Comparison of ENCODE assay signal across 10 cellular contexts in the genomic region with DNA sequence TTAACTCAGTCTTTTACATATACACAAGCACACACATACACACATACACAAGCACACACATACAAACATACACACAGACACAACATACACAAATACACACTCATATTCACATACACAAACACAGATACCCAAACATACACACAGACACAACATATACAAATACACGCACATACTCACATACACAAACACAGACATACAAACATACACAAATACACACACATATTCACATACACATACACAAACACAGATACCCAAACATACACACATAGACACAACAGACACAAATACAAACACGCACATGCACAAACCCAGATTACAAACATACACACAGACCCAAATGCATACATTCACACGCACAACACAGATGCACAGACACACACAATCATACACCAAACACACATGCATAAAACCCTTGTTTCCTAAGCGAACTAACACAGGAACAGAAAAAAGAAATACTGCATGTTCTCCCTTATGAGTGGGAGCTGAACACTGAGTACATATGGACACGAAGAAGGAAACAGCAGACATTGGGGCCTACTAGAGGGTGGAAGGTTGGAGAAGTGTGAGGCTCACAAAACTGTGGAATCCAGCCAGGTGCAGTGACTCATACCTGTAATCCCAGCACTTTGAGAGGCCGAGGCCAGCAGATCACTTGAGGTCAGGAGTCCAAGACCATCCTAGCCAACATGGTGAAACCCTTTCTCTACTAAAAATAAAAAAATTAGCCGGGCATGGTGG. TPM values are rescaled to one million over a fixed set of nuclear protein-coding genes. Genes with fewer than 3 reads are reported as not detected.
A peak's percentile ranks its signal among the peaks of the same experiment; 100 is the strongest.
DNase-seq lines count a peak whose midpoint lies in the region; ATAC-seq and TF ChIP-seq lines count a peak whose summit lies in the region.
"Had no signal": no experiment of that assay in that cellular context is flagged by ENCODE, and none has a peak within 500 bp of the region (broad histone marks: within the 10 kb centered on the region; RNA-seq: fewer than 3 reads in every experiment).

No MANE protein-coding gene starts in this region.

- peak; percentile 84 for ATAC-seq in mucosa of descending colon
- ATAC-seq in GM21529 (IDR thresholded peaks at IDR 0.05; ENCODE audit: unreplicated experiment): no peak
- ATAC-seq in GM21737 (IDR thresholded peaks at IDR 0.05; ENCODE audit: unreplicated experiment): no peak

- no peaks in the 10 kb centered on the region for H3K9me3 Mint-ChIP-seq in chondrocyte (ENCODE audit: low read depth)

- peaks cover 18% of the 10 kb centered on the region for H3K4me1 ChIP-seq in mucosa of descending colon (ENCODE audit: low read depth)

- H3K4me3 Mint-ChIP-seq in chondrocyte (ENCODE audit: unreplicated experiment): no peak overlapping the region

- intact Hi-C loops in mucosa of descending colon (cut with DNase I, micrococcal nuclease): loop anchor here (10.0 kb wide), 1 partner anchor 179 kb away; no protein-coding TSS in a partner anchor

- H3K36me3 Mint-ChIP-seq in chondrocyte (ENCODE audit: low read depth): no peaks in the 10 kb centered on the region

- TF ChIP-seq CTCF in mucosa of descending colon (IDR thresholded peaks at IDR 0.05) (no peak), chondrocyte (IDR thresholded peaks at IDR 0.05) (no peak)

- H3K4me3 ChIP-seq in mucosa of descending colon: no peak overlapping the region

- H3K4me1 Mint-ChIP-seq in chondrocyte (ENCODE audit: low read depth): no peaks in the 10 kb centered on the region

- H3K9me3 ChIP-seq in mucosa of descending colon: no peaks in the 10 kb centered on the region

- H3K27ac Mint-ChIP-seq in chondrocyte (ENCODE audit: unreplicated experiment): no peak overlapping the region

- DNase-seq in DMS53 treated with DMSO at 0.1 percent for 48 hours (lab: John Stamatoyannopoulos, UW; ENCODE audit: unreplicated experiment): peak; percentile 76
- peak; percentile 52 for DNase-seq in LHCN-M2 (ENCODE audit: low read depth)
- DNase-seq in astrocyte of the hippocampus (ENCODE audit: low read depth, low spot score): peak; percentile 55
- DNase-seq in mucosa of descending colon: peak in 2 of 3 donors; percentile 61 to 84
- DNase-seq in NAMALWA (ENCODE audit: low spot score): no peak
- DNase-seq in chondrocyte (ENCODE audit: low spot score): no peak
- DNase-seq: glutamatergic neuron, NCI-H1436 had no signal

- H3K36me3 ChIP-seq in mucosa of descending colon (ENCODE audit: low read depth): no peaks in the 10 kb centered on the region

- peaks cover 5% of the 10 kb centered on the region for H3K27me3 Mint-ChIP-seq in chondrocyte (ENCODE audit: low read depth)

RNA-seq across cellular contexts. Expression of a gene that starts 34.2 kb away (rescaled TPM):
- total RNA-seq in LHCN-M2 (2014; rRNA removed) (1.9 and 2.2 TPM in 2 replicates), mucosa of descending colon (10 to 100 TPM; 36.9 to 84.1 (median 56.0) TPM), chondrocyte (11.3 to 15.1 TPM (median 13.0 TPM) in 3 replicates)
- 4.0 TPM for polyA plus RNA-seq in LHCN-M2 (2012)

RNA-seq across cellular contexts. Expression of a gene that starts 53.4 kb away (rescaled TPM):
- total RNA-seq in LHCN-M2 (2014; rRNA removed) (6.0 and 6.6 TPM in 2 replicates), mucosa of descending colon (10 to 100 TPM; 12.9 to 15.5 (median 14.8) TPM), chondrocyte (10.9 to 11.5 TPM (median 10.9 TPM) in 3 replicates)
- 5.0 TPM for polyA plus RNA-seq in LHCN-M2 (2012)

RNA-seq across cellular contexts. Expression of a gene that starts 53.8 kb away (rescaled TPM):
- 0.40 and 0.51 TPM in 2 replicates for total RNA-seq in LHCN-M2 (2014; rRNA removed)
- 1.1 TPM for polyA plus RNA-seq in LHCN-M2 (2012)
- 1 to 10 TPM in 2 of 3 donors, under 1 TPM in 1; 0.96 to 1.6 (median 1.5) TPM for total RNA-seq in mucosa of descending colon
- 1.8 to 4.5 TPM (median 4.0 TPM) in 3 replicates for total RNA-seq in chondrocyte

Comparison
In these comparisons a context has a peak if more than half of its experiments do, and no peak if none do; other contexts are left out.
1. DNase-seq: peak in DMS53 treated with DMSO at 0.1 percent for 48 hours (single experiment), LHCN-M2 (single experiment), astrocyte of the hippocampus (single experiment) and mucosa of descending colon (2 of 3); none in NAMALWA (single experiment) and chondrocyte (single experiment).